ENCODE assay signal across 1 cellular context in genomic region chr5:68544656-68545565, GRCh38.
A peak's percentile ranks its signal among the peaks of the same experiment; 100 is the strongest.
TF ChIP-seq lines count a peak whose summit lies in the region.

No MANE protein-coding gene starts in this region.

TF ChIP-seq in K562, 482 proteins besides CTCF, POLR2A, EP300 and RAD21 (continued from another document):
- TF ChIP-seq SNIP1 (IDR thresholded peaks at IDR 0.05; ENCODE audit: low read depth) (no peak), XRCC3 (IDR thresholded peaks at IDR 0.05) (no peak), TAF9B (IDR thresholded peaks at IDR 0.05; ENCODE audit: partially characterized antibody) (no peak), ESRRA (IDR thresholded peaks at IDR 0.05; ENCODE audit: borderline replicate concordance, low read depth) (peak; percentile 60), ZNF644 (tag; IDR thresholded peaks at IDR 0.05; ENCODE audit: low read depth) (no peak), ZFP36 (IDR thresholded peaks at IDR 0.05; ENCODE audit: low read depth, low read length, partially characterized antibody) (no peak), YBX1 (IDR thresholded peaks at IDR 0.05) (no peak), CHD7 (IDR thresholded peaks at IDR 0.05; ENCODE audit: low read depth, low read length) (no peak), KAT2B (IDR thresholded peaks at IDR 0.05; ENCODE audit: low read depth, low read length) (no peak), MAZ (CRISPR knock-in tag; conservative IDR thresholded peaks at IDR 0.05 in 1 of 2, IDR thresholded peaks at IDR 0.05 in 1 of 2) (no peak), ZNF436 (CRISPR knock-in tag; IDR thresholded peaks at IDR 0.05) (no peak), BACH1 (tag; IDR thresholded peaks at IDR 0.05) (peak; percentile 70; the same call in 1 of the 2 replicates), ELF4 (CRISPR knock-in tag; IDR thresholded peaks at IDR 0.05) (no peak), CBX8 (IDR thresholded peaks at IDR 0.05; ENCODE audit: borderline replicate concordance, extremely low read depth, low read depth, low read length, poor library complexity, severe bottlenecking) (no peak), PKNOX1 (IDR thresholded peaks at IDR 0.05) (no peak), SAP30 (IDR thresholded peaks at IDR 0.05; ENCODE audit: borderline replicate concordance, insufficient read depth, low read depth, low read length, poor library complexity, severe bottlenecking) (no peak)
